ENCODE assay signal across 10 cellular contexts in the genomic region with DNA sequence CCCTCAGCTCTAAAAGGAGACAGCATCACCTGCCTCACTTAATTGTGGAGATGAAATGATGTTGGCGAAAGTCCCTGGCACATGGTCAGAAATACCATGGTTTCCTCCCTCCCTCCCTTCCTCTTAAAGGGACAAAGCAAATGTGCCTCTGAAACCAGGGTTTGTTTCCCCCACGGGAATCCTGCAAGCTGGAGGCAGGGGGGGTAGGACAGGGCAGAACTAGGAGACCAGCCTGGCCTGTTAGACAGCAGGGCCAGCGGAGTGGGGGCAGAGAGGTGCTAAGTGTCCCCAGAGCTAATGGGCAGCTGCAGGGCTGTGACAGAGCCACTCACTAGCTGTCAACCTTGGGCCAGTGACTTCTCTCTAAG. TPM values are rescaled to one million over a fixed set of nuclear protein-coding genes. Genes with fewer than 3 reads are reported as not detected.
DNase-seq lines count a peak whose midpoint lies in the region; ATAC-seq and TF ChIP-seq lines count a peak whose summit lies in the region.
"Had no signal": no experiment of that assay in that cellular context is flagged by ENCODE, and none has a peak within 500 bp of the region (broad histone marks: within the 10 kb centered on the region; RNA-seq: fewer than 3 reads in every experiment).

No MANE protein-coding gene starts in this region.

- H4K20me1 ChIP-seq in GM23248 (ENCODE audit: insufficient read depth) = no peaks in the 10 kb centered on the region

- no peaks in the 10 kb centered on the region for H3F3A ChIP-seq in GM23248 (ENCODE audit: insufficient read depth)

- 56 to 57% methylated on average over 3 of the region's 3 CpGs for WGBS in GM23248 (ENCODE audit: low coverage in 1 of 2, low lambda C conversion rate in 2 of 2, missing lambda C conversion rate in 2 of 2), 2 experiments
- WGBS in psoas muscle, 3 donors = 30 to 53% (median 40%) methylated on average over 2 to 3 of the region's 3 CpGs
- WGBS in right lobe of liver (ENCODE audit: insufficient coverage, low coverage, low lambda C conversion rate, missing lambda C conversion rate) = 8% methylated on average over 2 of the region's 3 CpGs

- ATAC-seq in psoas muscle = peak in 2 of 4 donors; percentile 17 to 26
- ATAC-seq in right lobe of liver = no peak

- H3K4me1 ChIP-seq in GM23248 (ENCODE audit: insufficient read depth) (peaks cover 14% of the 10 kb centered on the region), ascending aorta (peaks cover 4 to 19% of the 10 kb centered on the region in 2 donors), psoas muscle (peaks cover 3% of the 10 kb centered on the region), right lobe of liver (peaks cover 0 to 5% (median 2%) of the 10 kb centered on the region in 4 donors)

- peak overlapping the region; percentile 21; the same call in 1 of the 2 replicates for H3K9ac ChIP-seq in GM23248

- H3K9me2 ChIP-seq in GM23248 (ENCODE audit: insufficient read depth) = no peaks in the 10 kb centered on the region

- H3K4me2 ChIP-seq in GM23248 (ENCODE audit: unreplicated experiment) = no peak overlapping the region

- in situ Hi-C loops in GM23248 (cut with MboI) = loop anchor here (10.0 kb wide), 1 partner anchor 121 kb away; no protein-coding TSS in a partner anchor
- in situ Hi-C loops in brain microvascular endothelial cell (cut with HindIII; ENCODE audit: low pct_ligation_motif_present, low sequenced_read_pairs) = loop anchor here (10.0 kb wide), 1 partner anchor 111 kb away; no protein-coding TSS in a partner anchor

- intact Hi-C loops in ascending aorta (cut with DNase I) (loop anchor here (1.0 kb wide), 2 partner anchors 108 to 127 kb away; no protein-coding TSS in a partner anchor), psoas muscle (cut with DNase I) (loop anchor here (1.0 to 5.0 kb wide), 3 partner anchors 108 to 215 kb away; partner anchors contain the start of gene NHSL2 (in 1 of the 2)), right lobe of liver (cut with DNase I) (loop anchor here (10.0 kb wide), 2 partner anchors 101 to 131 kb away; no protein-coding TSS in a partner anchor)

- H3K9me3 ChIP-seq in GM23248 (ENCODE audit: low read depth) (no peaks in the 10 kb centered on the region), ascending aorta (no peaks in the 10 kb centered on the region), psoas muscle (no peaks in the 10 kb centered on the region), right lobe of liver (no peaks in the 10 kb centered on the region)
- H3K9me3 ChIP-seq: MG63, pancreas had no signal

- TF ChIP-seq CTCF in ascending aorta (IDR thresholded peaks at IDR 0.05) (no peak), fibroblast of the aortic adventitia (IDR thresholded peaks at IDR 0.05; ENCODE audit: insufficient read depth, low read length) (no peak), psoas muscle (IDR thresholded peaks at IDR 0.05) (no peak), brain microvascular endothelial cell (IDR thresholded peaks at IDR 0.05; ENCODE audit: low read depth, low read length, missing control alignments) (no peak), right lobe of liver (IDR thresholded peaks at IDR 0.05) (no peak)

- H3K27me3 ChIP-seq in GM23248 (replicated peaks; ENCODE audit: insufficient read depth) = no peaks in the 10 kb centered on the region
- no peaks in the 10 kb centered on the region for H3K27me3 ChIP-seq in ascending aorta
- peaks cover 0 to 42% (median 0%) of the 10 kb centered on the region in 3 donors for H3K27me3 ChIP-seq in psoas muscle (ENCODE audit: insufficient read depth in 3 of 3, low read length in 2 of 3)
- H3K27me3 ChIP-seq in brain microvascular endothelial cell (replicated peaks) = peaks cover 3% of the 10 kb centered on the region
- no peaks in the 10 kb centered on the region for H3K27me3 ChIP-seq in right lobe of liver
- H3K27me3 ChIP-seq: MG63 had no signal

- no peak overlapping the region for H3K27ac ChIP-seq in GM23248
- H3K27ac ChIP-seq in ascending aorta = peak overlapping the region; percentile 77 to 81
- peak overlapping the region; percentile 41 for H3K27ac ChIP-seq in psoas muscle
- no peak overlapping the region for H3K27ac ChIP-seq in brain microvascular endothelial cell
- no peak overlapping the region for H3K27ac ChIP-seq in right lobe of liver

- no peaks in the 10 kb centered on the region for H3K36me3 ChIP-seq in GM23248 (ENCODE audit: low read depth)
- H3K36me3 ChIP-seq in ascending aorta = no peaks in the 10 kb centered on the region
- no peaks in the 10 kb centered on the region for H3K36me3 ChIP-seq in psoas muscle (ENCODE audit: insufficient read depth in 1 of 2, low read depth in 1 of 2)
- no peaks in the 10 kb centered on the region for H3K36me3 ChIP-seq in brain microvascular endothelial cell (replicated peaks)
- no peaks in the 10 kb centered on the region for H3K36me3 ChIP-seq in right lobe of liver
- H3K36me3 ChIP-seq: MG63, pancreas had no signal

- no peaks in the 10 kb centered on the region; the same call in 1 of the 2 replicates for H3K79me2 ChIP-seq in GM23248 (ENCODE audit: insufficient read depth)

- DNase-seq in GM23248 (no peak), ascending aorta (ENCODE audit: low spot score in 2 of 2) (no peak), fibroblast of the aortic adventitia (ENCODE audit: low read depth) (peak; percentile 23), psoas muscle (no peak), activated gamma-delta T cell (lab: John Stamatoyannopoulos, UW) (no peak), brain microvascular endothelial cell (no peak), right lobe of liver (no peak), GM19240 (ENCODE audit: insufficient read length, low spot score) (no peak)

- peak overlapping the region; percentile 33; the same call in 1 of the 2 replicates for H2AFZ ChIP-seq in GM23248

- no peak for TF ChIP-seq POLR2A in right lobe of liver (IDR thresholded peaks at IDR 0.05)

- H3K4me3 ChIP-seq in GM23248 (no peak overlapping the region), ascending aorta (no peak overlapping the region), fibroblast of the aortic adventitia (ENCODE audit: low read depth, low read length) (no peak overlapping the region), psoas muscle (no peak overlapping the region), brain microvascular endothelial cell (ENCODE audit: low read depth, low read length) (no peak overlapping the region), right lobe of liver (no peak overlapping the region)
- H3K4me3 ChIP-seq: MG63, pancreas had no signal

RNA-seq across cellular contexts. Expression of gene RTL5, which starts 5.7 kb away (rescaled TPM):
- 1.0 and 1.8 TPM in 2 replicates for total RNA-seq in GM23248 (2014; rRNA removed; shearing (Covaris generic))
- 1.5 and 1.8 TPM in 2 replicates for polyA plus RNA-seq in GM23248 (2016; fragmentation: Nextera tagmentation; extraction: Ambion mirVana)
- total RNA-seq in ascending aorta = 17.1 TPM
- 2.3 and 4.3 TPM in 2 replicates for total RNA-seq in fibroblast of the aortic adventitia (ENCODE audit: low replicate concordance)
- 1 to 10 TPM in 3 of 4 donors, under 1 TPM in 1; 0.91 to 2.2 (median 1.3) TPM for total RNA-seq in psoas muscle
- polyA plus RNA-seq in psoas muscle = under 1 TPM; 0.37 to 0.66 (median 0.48) TPM
- 1 to 10 TPM; 1.2 to 4.1 (median 2.5) TPM for total RNA-seq in right lobe of liver

RNA-seq across cellular contexts. Expression of gene PIN4, which starts 55.5 kb away (rescaled TPM):
- total RNA-seq in GM23248 (2014; rRNA removed; shearing (Covaris generic)) = 4.9 and 6.5 TPM in 2 replicates
- 22.1 and 24.7 TPM in 2 replicates for polyA plus RNA-seq in GM23248 (2016; fragmentation: Nextera tagmentation; extraction: Ambion mirVana)
- total RNA-seq in ascending aorta = 3.6 TPM
- 4.6 and 9.0 TPM in 2 replicates for total RNA-seq in fibroblast of the aortic adventitia (ENCODE audit: low replicate concordance)
- 1 to 10 TPM; 8.3 to 8.9 (median 8.6) TPM for total RNA-seq in psoas muscle
- polyA plus RNA-seq in psoas muscle = 10 to 100 TPM; 11.0 to 19.3 (median 12.1) TPM
- 1 to 10 TPM; 6.1 to 9.3 (median 8.1) TPM for total RNA-seq in right lobe of liver

Comparison
In these comparisons a context has a peak if more than half of its experiments do, and no peak if none do; other contexts are left out.
1. H3K27ac ChIP-seq: peak in ascending aorta (2 of 2) and psoas muscle (single experiment); none in GM23248 (single experiment), brain microvascular endothelial cell (single experiment) and right lobe of liver (0 of 3).